ENCODE assay signal across 8 cellular contexts in the genomic region with DNA sequence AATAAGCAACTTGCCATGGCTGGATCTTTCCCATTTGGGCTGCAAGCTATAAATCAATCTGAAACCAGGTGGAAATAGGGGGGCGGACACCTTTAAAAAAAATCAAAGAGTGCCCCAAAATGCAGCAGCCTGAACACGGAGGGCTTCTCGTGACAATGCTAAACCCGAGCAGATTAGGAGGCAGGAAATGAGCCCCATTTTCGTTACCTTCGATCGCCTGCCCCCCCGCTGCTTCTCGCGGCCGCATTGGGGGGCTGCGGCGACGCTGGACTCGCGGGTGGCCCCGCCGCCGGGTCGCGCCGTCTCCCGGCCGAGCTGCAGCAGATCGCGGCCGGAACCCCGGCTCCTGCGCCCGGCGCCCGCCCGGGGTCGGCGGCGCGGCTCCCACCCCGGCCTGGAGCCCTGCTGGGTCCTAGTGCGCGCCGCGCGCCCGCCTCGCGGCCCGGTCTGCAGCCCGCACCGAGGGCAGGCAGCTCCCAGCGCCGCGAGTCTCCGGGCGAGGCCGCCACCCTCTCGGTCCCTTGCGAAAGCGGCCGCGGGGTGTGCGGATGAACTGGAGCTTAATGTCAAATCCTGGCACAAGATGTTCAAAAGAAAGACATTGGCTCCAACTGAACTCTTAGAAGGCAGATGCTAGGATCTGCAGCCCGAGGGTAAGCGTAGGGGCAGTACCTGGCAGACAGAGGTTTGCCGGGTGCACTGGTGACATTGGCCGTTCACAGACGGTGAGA.
DNase-seq lines count a peak whose midpoint lies in the region; ATAC-seq, FAIRE-seq and TF ChIP-seq lines count a peak whose summit lies in the region.

No MANE protein-coding gene starts in this region.

- H3K9me3 Mint-ChIP-seq in stimulated activated effector memory CD8-positive, alpha-beta T cell treated with anti-CD3 and anti-CD28 coated beads, Interleukin-12 subunit alpha, Interleukin-12 subunit beta, amount 100 ng/mL, for 72 hours = no peaks in the 10 kb centered on the region

- H3K4me3 Mint-ChIP-seq in stimulated activated effector memory CD8-positive, alpha-beta T cell treated with anti-CD3 and anti-CD28 coated beads, Interleukin-12 subunit alpha, Interleukin-12 subunit beta, amount 100 ng/mL, for 72 hours = peak overlapping the region; percentile 81

- peak overlapping the region; percentile 45 for H3K4me3 ChIP-seq in mucosa of descending colon

- no peaks in the 10 kb centered on the region for H3K36me3 ChIP-seq in mucosa of descending colon (ENCODE audit: low read depth)

- intact Hi-C loops in mucosa of descending colon (cut with DNase I, micrococcal nuclease) = no loop called here

- H3K9me3 ChIP-seq in mucosa of descending colon = no peaks in the 10 kb centered on the region

- TF ChIP-seq POLR2A in erythroblast (IDR thresholded peaks at IDR 0.05; ENCODE audit: low read length) = peak; percentile 22

- H3K4me1 Mint-ChIP-seq in stimulated activated effector memory CD8-positive, alpha-beta T cell treated with anti-CD3 and anti-CD28 coated beads, Interleukin-12 subunit alpha, Interleukin-12 subunit beta, amount 100 ng/mL, for 72 hours = peaks cover 59% of the 10 kb centered on the region

- peaks cover 18% of the 10 kb centered on the region for H3K36me3 Mint-ChIP-seq in stimulated activated effector memory CD8-positive, alpha-beta T cell treated with anti-CD3 and anti-CD28 coated beads, Interleukin-12 subunit alpha, Interleukin-12 subunit beta, amount 100 ng/mL, for 72 hours

- peak; percentile 70 for FAIRE-seq in GM19239 (lab: Jason Lieb, UNC)

- peak; percentile 68 for DNase-seq in CD1c-positive myeloid dendritic cell (ENCODE audit: extremely low spot score)
- DNase-seq in GM19239 (ENCODE audit: insufficient read length, low spot score) = peak; percentile 60
- peak; percentile 59 to 83 for DNase-seq in NOMO-1 (lab: John Stamatoyannopoulos, UW; ENCODE audit: unreplicated experiment in 2 of 2)
- DNase-seq in activated T-cell treated with anti-CD3 and anti-CD28 coated beads for 24 hours (ENCODE audit: low read depth) = peak; percentile 51
- DNase-seq in erythroblast (lab: John Stamatoyannopoulos, UW) = peak; percentile 69 to 74
- peak; percentile 71 to 85 (median 83) for DNase-seq in mucosa of descending colon
- peak; percentile 67 to 87 for DNase-seq in stimulated activated effector memory CD8-positive, alpha-beta T cell treated with anti-CD3 and anti-CD28 coated beads, Interleukin-12 subunit alpha, Interleukin-12 subunit beta, amount 100 ng/mL, for 72 hours (ENCODE audit: low spot score in 2 of 2)

- peak overlapping the region; percentile 81 for H3K27ac Mint-ChIP-seq in stimulated activated effector memory CD8-positive, alpha-beta T cell treated with anti-CD3 and anti-CD28 coated beads, Interleukin-12 subunit alpha, Interleukin-12 subunit beta, amount 100 ng/mL, for 72 hours

- peaks cover 4% of the 10 kb centered on the region for H3K4me1 ChIP-seq in mucosa of descending colon (ENCODE audit: low read depth)

- TF ChIP-seq CTCF in mucosa of descending colon (IDR thresholded peaks at IDR 0.05) = no peak

- peak; percentile 40 for ATAC-seq in HG03378 (IDR thresholded peaks at IDR 0.05; ENCODE audit: unreplicated experiment)
- peak; percentile 90 for ATAC-seq in mucosa of descending colon
- peak; percentile 79 for ATAC-seq in stimulated activated effector memory CD8-positive, alpha-beta T cell treated with anti-CD3 and anti-CD28 coated beads, Interleukin-12 subunit alpha, Interleukin-12 subunit beta, amount 100 ng/mL, for 72 hours

Comparison
In these comparisons a context has a peak if more than half of its experiments do, and no peak if none do; other contexts are left out.
1. Peak in every context shown above with its lines: DNase-seq, ATAC-seq and H3K4me3 ChIP-seq.
2. ATAC-seq: peak in every context shown above with its lines; median percentile 90 in mucosa of descending colon; 79 in stimulated activated effector memory CD8-positive, alpha-beta T cell treated with anti-CD3 and anti-CD28 coated beads, Interleukin-12 subunit alpha, Interleukin-12 subunit beta, amount 100 ng/mL, for 72 hours; 40 in HG03378.